In the genomic region with DNA sequence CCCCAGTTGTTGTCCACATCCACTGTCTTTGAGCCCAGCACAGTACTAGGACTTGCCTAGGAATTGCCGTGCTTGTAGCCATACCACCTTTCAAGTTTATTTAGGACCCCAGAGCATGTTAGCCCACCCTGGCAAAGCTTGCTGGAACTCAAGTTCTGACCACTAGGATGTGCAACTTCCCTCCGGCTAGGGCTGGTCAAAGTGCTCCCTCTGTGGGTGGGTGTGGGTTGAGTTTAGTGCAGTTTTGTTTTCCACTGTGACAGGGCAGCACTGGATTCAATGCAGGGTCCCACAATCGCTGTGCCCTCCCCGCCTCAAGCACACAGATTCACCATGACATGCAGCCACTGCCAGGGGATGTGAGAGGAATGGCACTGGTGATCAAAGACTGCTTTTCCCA, we compare ENCODE assay signal across 1 cellular context.
TF ChIP-seq lines count a peak whose summit lies in the region.

No MANE protein-coding gene starts in this region.

TF ChIP-seq in HCT116, 20 proteins besides CTCF, POLR2A, EP300 and RAD21:
- TF ChIP-seq CEBPB (IDR thresholded peaks at IDR 0.05; ENCODE audit: low read depth): no peak
- TF ChIP-seq, protein P1, sequence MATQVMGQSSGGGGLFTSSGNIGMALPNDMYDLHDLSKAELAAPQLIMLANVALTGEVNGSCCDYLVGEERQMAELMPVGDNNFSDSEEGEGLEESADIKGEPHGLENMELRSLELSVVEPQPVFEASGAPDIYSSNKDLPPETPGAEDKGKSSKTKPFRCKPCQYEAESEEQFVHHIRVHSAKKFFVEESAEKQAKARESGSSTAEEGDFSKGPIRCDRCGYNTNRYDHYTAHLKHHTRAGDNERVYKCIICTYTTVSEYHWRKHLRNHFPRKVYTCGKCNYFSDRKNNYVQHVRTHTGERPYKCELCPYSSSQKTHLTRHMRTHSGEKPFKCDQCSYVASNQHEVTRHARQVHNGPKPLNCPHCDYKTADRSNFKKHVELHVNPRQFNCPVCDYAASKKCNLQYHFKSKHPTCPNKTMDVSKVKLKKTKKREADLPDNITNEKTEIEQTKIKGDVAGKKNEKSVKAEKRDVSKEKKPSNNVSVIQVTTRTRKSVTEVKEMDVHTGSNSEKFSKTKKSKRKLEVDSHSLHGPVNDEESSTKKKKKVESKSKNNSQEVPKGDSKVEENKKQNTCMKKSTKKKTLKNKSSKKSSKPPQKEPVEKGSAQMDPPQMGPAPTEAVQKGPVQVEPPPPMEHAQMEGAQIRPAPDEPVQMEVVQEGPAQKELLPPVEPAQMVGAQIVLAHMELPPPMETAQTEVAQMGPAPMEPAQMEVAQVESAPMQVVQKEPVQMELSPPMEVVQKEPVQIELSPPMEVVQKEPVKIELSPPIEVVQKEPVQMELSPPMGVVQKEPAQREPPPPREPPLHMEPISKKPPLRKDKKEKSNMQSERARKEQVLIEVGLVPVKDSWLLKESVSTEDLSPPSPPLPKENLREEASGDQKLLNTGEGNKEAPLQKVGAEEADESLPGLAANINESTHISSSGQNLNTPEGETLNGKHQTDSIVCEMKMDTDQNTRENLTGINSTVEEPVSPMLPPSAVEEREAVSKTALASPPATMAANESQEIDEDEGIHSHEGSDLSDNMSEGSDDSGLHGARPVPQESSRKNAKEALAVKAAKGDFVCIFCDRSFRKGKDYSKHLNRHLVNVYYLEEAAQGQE (IDR thresholded peaks at IDR 0.05; ENCODE audit: low read depth): no peak
- no peak for TF ChIP-seq SIN3A (IDR thresholded peaks at IDR 0.05; ENCODE audit: low read depth)
- TF ChIP-seq POLR2AphosphoS5 (IDR thresholded peaks at IDR 0.05; ENCODE audit: low read depth, low read length): no peak
- TF ChIP-seq ZFX (IDR thresholded peaks at IDR 0.05): no peak
- TF ChIP-seq YY1 (IDR thresholded peaks at IDR 0.05; ENCODE audit: extremely low read depth, insufficient replicate concordance, low read depth, low read length): no peak
- TF ChIP-seq FOSL1 (IDR thresholded peaks at IDR 0.05; ENCODE audit: low read depth): no peak
- TF ChIP-seq, protein P2, sequence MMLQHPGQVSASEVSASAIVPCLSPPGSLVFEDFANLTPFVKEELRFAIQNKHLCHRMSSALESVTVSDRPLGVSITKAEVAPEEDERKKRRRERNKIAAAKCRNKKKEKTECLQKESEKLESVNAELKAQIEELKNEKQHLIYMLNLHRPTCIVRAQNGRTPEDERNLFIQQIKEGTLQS (IDR thresholded peaks at IDR 0.05): no peak
- TF ChIP-seq EZH2phosphoT487 (IDR thresholded peaks at IDR 0.05; ENCODE audit: borderline replicate concordance): no peak
- TF ChIP-seq CBX3 (IDR thresholded peaks at IDR 0.05; ENCODE audit: low read depth): no peak
- no peak for TF ChIP-seq SP1 (IDR thresholded peaks at IDR 0.05; ENCODE audit: low read depth)
- TF ChIP-seq ZNF274 (IDR thresholded peaks at IDR 0.05; ENCODE audit: low read depth, low read length): no peak
- no peak for TF ChIP-seq SRF (IDR thresholded peaks at IDR 0.05; ENCODE audit: low read depth)
- TF ChIP-seq EGR1 (IDR thresholded peaks at IDR 0.05; ENCODE audit: low read depth): no peak
- TF ChIP-seq, protein P3, sequence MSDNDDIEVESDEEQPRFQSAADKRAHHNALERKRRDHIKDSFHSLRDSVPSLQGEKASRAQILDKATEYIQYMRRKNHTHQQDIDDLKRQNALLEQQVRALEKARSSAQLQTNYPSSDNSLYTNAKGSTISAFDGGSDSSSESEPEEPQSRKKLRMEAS (IDR thresholded peaks at IDR 0.05): no peak
- TF ChIP-seq JUND (IDR thresholded peaks at IDR 0.05): no peak
- TF ChIP-seq ELF1 (IDR thresholded peaks at IDR 0.05; ENCODE audit: borderline replicate concordance, low read depth): no peak
- no peak for TF ChIP-seq TCF7L2 (IDR thresholded peaks at IDR 0.05; ENCODE audit: borderline replicate concordance, extremely low read depth, insufficient read depth, insufficient read length)
- TF ChIP-seq, protein P4, sequence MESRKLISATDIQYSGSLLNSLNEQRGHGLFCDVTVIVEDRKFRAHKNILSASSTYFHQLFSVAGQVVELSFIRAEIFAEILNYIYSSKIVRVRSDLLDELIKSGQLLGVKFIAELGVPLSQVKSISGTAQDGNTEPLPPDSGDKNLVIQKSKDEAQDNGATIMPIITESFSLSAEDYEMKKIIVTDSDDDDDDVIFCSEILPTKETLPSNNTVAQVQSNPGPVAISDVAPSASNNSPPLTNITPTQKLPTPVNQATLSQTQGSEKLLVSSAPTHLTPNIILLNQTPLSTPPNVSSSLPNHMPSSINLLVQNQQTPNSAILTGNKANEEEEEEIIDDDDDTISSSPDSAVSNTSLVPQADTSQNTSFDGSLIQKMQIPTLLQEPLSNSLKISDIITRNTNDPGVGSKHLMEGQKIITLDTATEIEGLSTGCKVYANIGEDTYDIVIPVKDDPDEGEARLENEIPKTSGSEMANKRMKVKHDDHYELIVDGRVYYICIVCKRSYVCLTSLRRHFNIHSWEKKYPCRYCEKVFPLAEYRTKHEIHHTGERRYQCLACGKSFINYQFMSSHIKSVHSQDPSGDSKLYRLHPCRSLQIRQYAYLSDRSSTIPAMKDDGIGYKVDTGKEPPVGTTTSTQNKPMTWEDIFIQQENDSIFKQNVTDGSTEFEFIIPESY (IDR thresholded peaks at IDR 0.05; ENCODE audit: extremely low read depth, insufficient replicate concordance, low read length): no peak
